In the genomic region with DNA sequence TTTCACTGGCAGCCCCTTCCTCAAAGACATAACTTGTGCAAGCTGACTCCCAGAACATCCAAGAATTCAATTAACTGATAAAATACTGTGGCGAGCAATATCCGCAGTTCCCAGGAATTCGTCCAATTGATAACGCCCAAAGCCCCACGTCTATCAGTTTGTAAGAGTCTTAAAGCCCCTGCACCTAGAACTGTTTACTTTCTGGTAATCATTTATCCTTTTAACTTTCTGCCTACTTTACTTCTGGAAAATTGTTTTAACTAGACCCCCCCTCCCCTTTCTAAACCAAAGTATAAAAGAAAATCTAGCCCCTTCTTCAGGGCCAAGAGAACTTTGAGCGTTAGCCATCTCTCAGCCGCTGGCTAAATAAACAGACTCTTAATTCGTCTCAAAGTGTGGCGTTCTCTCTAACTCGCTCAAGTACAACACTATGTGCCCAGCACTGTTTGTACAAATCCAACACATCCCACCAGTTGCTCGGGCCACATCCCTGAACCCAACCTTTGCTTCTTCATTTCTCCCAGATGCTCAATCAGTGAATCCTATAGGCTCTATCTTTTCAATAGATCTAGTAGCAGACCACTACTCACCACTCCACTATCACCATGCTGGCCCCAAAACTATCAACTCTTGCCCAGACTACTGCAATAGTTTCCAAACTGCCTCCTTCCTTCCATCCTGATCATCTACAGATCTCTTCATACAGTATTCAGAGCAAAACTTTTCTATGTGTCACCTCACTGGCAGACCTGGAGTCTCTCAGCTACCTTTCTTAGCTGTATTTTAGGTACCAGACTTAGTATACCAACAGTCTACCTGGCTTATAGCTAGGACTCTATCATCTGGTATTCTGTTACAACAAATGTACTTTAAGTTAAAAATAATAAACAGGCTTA, we compare ENCODE assay signal across 12 cellular contexts.
"Had no signal": no experiment of that assay in that cellular context is flagged by ENCODE, and none has a peak within 500 bp of the region (broad histone marks: within the 10 kb centered on the region; RNA-seq: fewer than 3 reads in every experiment).

No MANE protein-coding gene starts in this region.

- H3K9me3 ChIP-seq: adrenal gland, left ventricle myocardium inferior, ovary, testis had no signal

- H3K27me3 ChIP-seq: adrenal gland, cardiac muscle cell, ovary, testis had no signal

- H3K27ac Mint-ChIP-seq: activated CD4-positive, alpha-beta memory T cell treated with anti-CD3 and anti-CD28 coated beads for 36 hours; activated CD8-positive, alpha-beta memory T cell treated with anti-CD3 and anti-CD28 coated beads, Interleukin-2, amount 10 ng/mL, durations not matched to agents 7 days and 5 days; activated naive CD4-positive, alpha-beta T cell treated with anti-CD3 and anti-CD28 coated beads, Interleukin-2, amount 10 ng/mL, durations not matched to agents 7 days and 5 days; activated T-cell treated with anti-CD3 and anti-CD28 coated beads, Interleukin-2, amount 50 U/mL, for 24 hours; stimulated activated naive CD8-positive, alpha-beta T cell treated with anti-CD3 and anti-CD28 coated beads, Interleukin-15, amount 100 ng/mL, for 72 hours had no signal

- H3K36me3 ChIP-seq: adrenal gland, cardiac muscle cell, left ventricle myocardium inferior, ovary had no signal

- H3K27me3 Mint-ChIP-seq: activated CD4-positive, alpha-beta memory T cell treated with anti-CD3 and anti-CD28 coated beads for 36 hours; activated T-cell treated with anti-CD3 and anti-CD28 coated beads, Interleukin-2, amount 50 U/mL, for 24 hours had no signal

- DNase-seq: activated CD4-positive, alpha-beta memory T cell treated with anti-CD3 and anti-CD28 coated beads for 36 hours; activated CD8-positive, alpha-beta memory T cell treated with anti-CD3 and anti-CD28 coated beads, Interleukin-2, amount 10 ng/mL, durations not matched to agents 7 days and 5 days; activated naive CD4-positive, alpha-beta T cell treated with anti-CD3 and anti-CD28 coated beads, Interleukin-2, amount 10 ng/mL, durations not matched to agents 7 days and 5 days; activated T-cell treated with anti-CD3 and anti-CD28 coated beads, Interleukin-2, amount 50 U/mL, for 24 hours; adrenal gland; kidney; left ventricle myocardium inferior; ovary; stimulated activated CD4-positive, alpha-beta T cell treated with anti-CD3 and anti-CD28 coated beads, Interleukin-1b, Interleukin-23, amount 100 ng/mL, for 48 hours; stimulated activated naive CD8-positive, alpha-beta T cell treated with anti-CD3 and anti-CD28 coated beads, Interleukin-15, amount 100 ng/mL, for 72 hours; testis had no signal

- H3K9me3 Mint-ChIP-seq: activated CD4-positive, alpha-beta memory T cell treated with anti-CD3 and anti-CD28 coated beads for 36 hours; activated T-cell treated with anti-CD3 and anti-CD28 coated beads, Interleukin-2, amount 50 U/mL, for 24 hours; stimulated activated naive CD8-positive, alpha-beta T cell treated with anti-CD3 and anti-CD28 coated beads, Interleukin-15, amount 100 ng/mL, for 72 hours had no signal

- ATAC-seq: activated CD8-positive, alpha-beta memory T cell treated with anti-CD3 and anti-CD28 coated beads, Interleukin-2, amount 10 ng/mL, durations not matched to agents 7 days and 5 days; stimulated activated naive CD8-positive, alpha-beta T cell treated with anti-CD3 and anti-CD28 coated beads, Interleukin-15, amount 100 ng/mL, for 72 hours had no signal

- H3K4me3 ChIP-seq: adrenal gland, cardiac muscle cell, left ventricle myocardium inferior, ovary, testis had no signal

- H3K4me1 ChIP-seq: testis had no signal

- H3K27ac ChIP-seq: adrenal gland, cardiac muscle cell, left ventricle myocardium inferior, ovary, testis had no signal

- H3K4me3 Mint-ChIP-seq: activated CD4-positive, alpha-beta memory T cell treated with anti-CD3 and anti-CD28 coated beads for 36 hours; activated CD8-positive, alpha-beta memory T cell treated with anti-CD3 and anti-CD28 coated beads, Interleukin-2, amount 10 ng/mL, durations not matched to agents 7 days and 5 days; activated naive CD4-positive, alpha-beta T cell treated with anti-CD3 and anti-CD28 coated beads, Interleukin-2, amount 10 ng/mL, durations not matched to agents 7 days and 5 days; activated T-cell treated with anti-CD3 and anti-CD28 coated beads, Interleukin-2, amount 50 U/mL, for 24 hours; stimulated activated naive CD8-positive, alpha-beta T cell treated with anti-CD3 and anti-CD28 coated beads, Interleukin-15, amount 100 ng/mL, for 72 hours had no signal
